ENCODE assay signal across 10 cellular contexts in the genomic region with DNA sequence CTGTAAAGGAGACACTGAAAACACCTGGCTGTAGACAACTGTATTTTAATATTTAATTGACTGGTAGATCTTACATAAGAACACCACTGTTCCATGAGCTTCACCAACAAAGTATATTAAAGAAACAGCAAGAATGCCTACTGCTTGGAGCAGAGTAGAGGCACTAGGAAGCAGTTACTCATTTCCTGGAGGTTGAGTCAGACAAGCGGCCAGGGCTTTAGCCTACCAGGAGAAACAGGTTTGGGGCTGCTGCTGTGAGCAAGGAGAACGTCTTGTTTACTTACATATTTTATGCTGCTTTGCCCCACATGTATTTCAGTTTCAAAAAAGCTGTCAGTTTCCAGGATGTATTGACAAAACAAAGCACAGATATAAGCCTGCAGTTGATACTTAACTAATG. TPM values are rescaled to one million over a fixed set of nuclear protein-coding genes. Genes with fewer than 3 reads are reported as not detected.
DNase-seq lines count a peak whose midpoint lies in the region; ATAC-seq, FAIRE-seq and TF ChIP-seq lines count a peak whose summit lies in the region.
"Had no signal": no experiment of that assay in that cellular context is flagged by ENCODE, and none has a peak within 500 bp of the region (broad histone marks: within the 10 kb centered on the region; RNA-seq: fewer than 3 reads in every experiment).

No MANE protein-coding gene starts in this region.

- peak; percentile 43 for ATAC-seq in left lung
- ATAC-seq in activated CD8-positive, alpha-beta memory T cell treated with anti-CD3 and anti-CD28 coated beads, Interleukin-2, amount 10 ng/mL, durations not matched to agents 7 days and 5 days = no peak

- H2AFZ ChIP-seq in hepatocyte = no peak overlapping the region

- CTCF ChIA-PET in activated CD8-positive, alpha-beta memory T cell treated with anti-CD3 and anti-CD28 coated beads, Interleukin-2, amount 10 ng/mL, durations not matched to agents 7 days and 5 days (lab: Charles Lee) = no interaction called here

- peaks cover 4% of the 10 kb centered on the region for H3K4me1 Mint-ChIP-seq in activated CD8-positive, alpha-beta memory T cell treated with anti-CD3 and anti-CD28 coated beads, Interleukin-2, amount 10 ng/mL, durations not matched to agents 7 days and 5 days

- H3K9me3 ChIP-seq in left lung = no peaks in the 10 kb centered on the region
- no peaks in the 10 kb centered on the region for H3K9me3 ChIP-seq in hepatocyte (ENCODE audit: low read depth)

- no peak overlapping the region for H3K27ac Mint-ChIP-seq in activated CD8-positive, alpha-beta memory T cell treated with anti-CD3 and anti-CD28 coated beads, Interleukin-2, amount 10 ng/mL, durations not matched to agents 7 days and 5 days

- H3K4me1 ChIP-seq in left lung (no peaks in the 10 kb centered on the region), hepatocyte (ENCODE audit: insufficient read depth) (no peaks in the 10 kb centered on the region)

- no peak for FAIRE-seq in HTR-8/SVneo (lab: Jason Lieb, UNC)
- FAIRE-seq: G401.6 had no signal

- H3K27me3 Mint-ChIP-seq in activated CD8-positive, alpha-beta memory T cell treated with anti-CD3 and anti-CD28 coated beads, Interleukin-2, amount 10 ng/mL, durations not matched to agents 7 days and 5 days = no peaks in the 10 kb centered on the region

- intact Hi-C loops in left lung (cut with DNase I) = no loop called here

- in situ Hi-C loops in astrocyte of the cerebellum (cut with HindIII; ENCODE audit: low sequenced_read_pairs) = loop anchor here (5.0 kb wide), 1 partner anchor 77 kb away; no protein-coding TSS in a partner anchor

- no peaks in the 10 kb centered on the region for H3K27me3 ChIP-seq in left lung
- H3K27me3 ChIP-seq in hepatocyte = no peaks in the 10 kb centered on the region

- H4K20me1 ChIP-seq in hepatocyte (ENCODE audit: insufficient read depth, poor library complexity, severe bottlenecking) = no peaks in the 10 kb centered on the region

- H3K9me3 Mint-ChIP-seq in activated CD8-positive, alpha-beta memory T cell treated with anti-CD3 and anti-CD28 coated beads, Interleukin-2, amount 10 ng/mL, durations not matched to agents 7 days and 5 days (ENCODE audit: low read depth) = no peaks in the 10 kb centered on the region

- H3K9me2 ChIP-seq in hepatocyte (replicated peaks; ENCODE audit: insufficient read depth) = no peaks in the 10 kb centered on the region

- WGBS in hepatocyte (ENCODE audit: low lambda C conversion rate, missing lambda C conversion rate) = 82% methylated on average over 2 of the region's 2 CpGs

- H3K27ac ChIP-seq in left lung (no peak overlapping the region), hepatocyte (no peak overlapping the region)

- TF ChIP-seq CTCF in astrocyte of the cerebellum (IDR thresholded peaks at IDR 0.05; ENCODE audit: low read depth, low read length, missing control alignments) (no peak), left lung (IDR thresholded peaks at IDR 0.05) (no peak), hepatocyte (IDR thresholded peaks at IDR 0.05; ENCODE audit: poor library complexity) (no peak)

- peaks cover 39% of the 10 kb centered on the region for H3K36me3 Mint-ChIP-seq in activated CD8-positive, alpha-beta memory T cell treated with anti-CD3 and anti-CD28 coated beads, Interleukin-2, amount 10 ng/mL, durations not matched to agents 7 days and 5 days

- H3K4me3 Mint-ChIP-seq in activated CD8-positive, alpha-beta memory T cell treated with anti-CD3 and anti-CD28 coated beads, Interleukin-2, amount 10 ng/mL, durations not matched to agents 7 days and 5 days = no peak overlapping the region

- H3K36me3 ChIP-seq in left lung = peaks cover 0 to 76% of the 10 kb centered on the region in 2 donors
- no peaks in the 10 kb centered on the region for H3K36me3 ChIP-seq in hepatocyte (replicated peaks; ENCODE audit: insufficient read depth, low read depth)

- no peak overlapping the region for H3K4me2 ChIP-seq in hepatocyte

- no peak overlapping the region for H3K4me3 ChIP-seq in astrocyte of the cerebellum (ENCODE audit: low read depth, low read length)
- H3K4me3 ChIP-seq in left lung = no peak overlapping the region
- H3K4me3 ChIP-seq in hepatocyte = no peak overlapping the region

- DNase-seq in AG20443 (ENCODE audit: low spot score) (peak; percentile 78), HTR-8/SVneo (ENCODE audit: insufficient read length, low spot score) (peak; percentile 11), astrocyte of the cerebellum (ENCODE audit: low read depth) (peak; percentile 16), left lung (no peak), NCI-H69 (lab: John Stamatoyannopoulos, UW) (no peak), hepatocyte (ENCODE audit: low spot score) (no peak), NCI-H2081 treated with DMSO at 0.1 percent for 48 hours (lab: John Stamatoyannopoulos, UW) (no peak)
- DNase-seq in activated CD8-positive, alpha-beta memory T cell treated with anti-CD3 and anti-CD28 coated beads, Interleukin-2, amount 10 ng/mL, durations not matched to agents 7 days and 5 days = no peak
- DNase-seq: activated gamma-delta T cell treated with Interleukin-2 at 50 U/mL for 16 hours had no signal

- H3K79me2 ChIP-seq in hepatocyte = no peaks in the 10 kb centered on the region

RNA-seq across cellular contexts. Expression of a gene that starts 33.4 kb away (rescaled TPM):
- 10 to 100 TPM; 36.5 to 42.7 TPM for total RNA-seq in left lung
- total RNA-seq in activated CD8-positive, alpha-beta memory T cell treated with anti-CD3 and anti-CD28 coated beads, Interleukin-2, amount 10 ng/mL, durations not matched to agents 7 days and 5 days = 10 to 100 TPM; 27.3 to 33.0 TPM
- 66.2 and 69.9 TPM in 2 replicates for total RNA-seq in hepatocyte
- 99.4 and 100 TPM in 2 replicates for polyA plus RNA-seq in hepatocyte

RNA-seq across cellular contexts. Expression of a gene that starts 34.8 kb away (rescaled TPM):
- 10 to 100 TPM; 21.5 to 38.5 TPM for total RNA-seq in left lung
- 100 to 1,000 TPM; 111 to 128 TPM for total RNA-seq in activated CD8-positive, alpha-beta memory T cell treated with anti-CD3 and anti-CD28 coated beads, Interleukin-2, amount 10 ng/mL, durations not matched to agents 7 days and 5 days
- total RNA-seq in hepatocyte = 31.8 and 35.6 TPM in 2 replicates
- 61.1 and 61.3 TPM in 2 replicates for polyA plus RNA-seq in hepatocyte

RNA-seq across cellular contexts. Expression of a gene that starts 45.7 kb away (rescaled TPM):
- 1 to 10 TPM; 9.2 to 9.4 TPM for total RNA-seq in left lung
- total RNA-seq in activated CD8-positive, alpha-beta memory T cell treated with anti-CD3 and anti-CD28 coated beads, Interleukin-2, amount 10 ng/mL, durations not matched to agents 7 days and 5 days = not detected
- 5.8 and 6.6 TPM in 2 replicates for total RNA-seq in hepatocyte
- 3.2 and 4.1 TPM in 2 replicates for polyA plus RNA-seq in hepatocyte

Comparison
In these comparisons a context has a peak if more than half of its experiments do, and no peak if none do; other contexts are left out.
1. DNase-seq: peak in AG20443 (single experiment), HTR-8/SVneo (single experiment) and astrocyte of the cerebellum (single experiment); none in left lung (0 of 2), NCI-H69 (single experiment), activated CD8-positive, alpha-beta memory T cell treated with anti-CD3 and anti-CD28 coated beads, Interleukin-2, amount 10 ng/mL, durations not matched to agents 7 days and 5 days (single experiment), hepatocyte (single experiment) and NCI-H2081 treated with DMSO at 0.1 percent for 48 hours (single experiment).